8 cellular contexts compared by ENCODE assay signal in the genomic region with DNA sequence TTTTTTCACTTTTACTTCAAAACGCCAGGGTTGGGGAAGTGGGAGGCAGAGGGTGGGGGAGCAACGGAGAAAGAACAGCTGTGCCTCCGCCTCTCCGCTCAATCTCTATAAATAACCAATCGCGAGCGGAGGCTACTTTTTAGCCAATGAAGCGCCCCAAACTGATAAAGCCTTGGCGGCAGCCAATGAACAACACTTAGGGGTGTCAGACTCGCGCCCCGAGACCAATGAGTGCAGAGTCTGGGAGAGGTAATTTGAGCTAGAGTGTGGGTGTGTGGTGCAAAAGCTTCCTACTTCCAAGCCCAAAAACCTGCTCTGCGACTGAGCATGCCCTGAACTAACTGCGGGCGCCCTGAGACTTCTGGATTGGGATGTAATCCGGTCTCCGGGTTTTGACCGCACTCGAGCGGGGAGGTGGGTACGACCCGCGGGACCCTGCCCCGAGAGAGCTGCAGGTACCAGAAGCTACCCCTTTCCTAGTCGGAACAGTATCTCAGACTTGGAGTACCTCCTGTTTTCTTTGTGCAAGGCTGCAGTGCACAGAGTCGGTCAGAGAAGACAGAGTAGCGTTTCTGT. TPM values are rescaled to one million over a fixed set of nuclear protein-coding genes. Genes with fewer than 3 reads are reported as not detected.
DNase-seq lines count a peak whose midpoint lies in the region; ATAC-seq and TF ChIP-seq lines count a peak whose summit lies in the region.

No MANE protein-coding gene starts in this region.

- H3K27ac Mint-ChIP-seq in natural killer cell treated with Interleukin-12 subunit alpha and Interleukin-12 subunit beta and Interleukin-15 and Interleukin-18, amount 100 ng/mL, for 72 hours = peak overlapping the region; percentile 88 to 96

- DNase-seq in DMS79 (lab: John Stamatoyannopoulos, UW) (peak; percentile 12), KG1 (lab: John Stamatoyannopoulos, UW) (peak; percentile 97), RPMI8226 (peak; percentile 100), fibroblast of the aortic adventitia (ENCODE audit: low read depth) (peak; percentile 100)
- DNase-seq in activated effector memory CD4-positive, alpha-beta T cell treated with Interleukin-2 at 50 U/mL for 16 hours = peak; percentile 85
- peak; percentile 93 for DNase-seq in natural killer cell treated with Interleukin-12 subunit alpha and Interleukin-12 subunit beta and Interleukin-15 and Interleukin-18, amount 100 ng/mL, for 72 hours (ENCODE audit: low spot score)
- DNase-seq in stimulated activated naive CD8-positive, alpha-beta T cell treated with anti-CD3 and anti-CD28 coated beads, Interleukin-15, Interleukin-2, amounts not matched to agents 100 U/mL and 50 U/mL, for 24 hours = peak; percentile 83

- H3K9me3 Mint-ChIP-seq in natural killer cell treated with Interleukin-12 subunit alpha and Interleukin-12 subunit beta and Interleukin-15 and Interleukin-18, amount 100 ng/mL, for 72 hours = no peaks in the 10 kb centered on the region

- peak; percentile 19 for TF ChIP-seq CTCF in fibroblast of the aortic adventitia (IDR thresholded peaks at IDR 0.05; ENCODE audit: insufficient read depth, low read length)

- H3K27me3 Mint-ChIP-seq in natural killer cell treated with Interleukin-12 subunit alpha and Interleukin-12 subunit beta and Interleukin-15 and Interleukin-18, amount 100 ng/mL, for 72 hours = no peaks in the 10 kb centered on the region

- peak overlapping the region; percentile 98 for H3K4me3 Mint-ChIP-seq in natural killer cell treated with Interleukin-12 subunit alpha and Interleukin-12 subunit beta and Interleukin-15 and Interleukin-18, amount 100 ng/mL, for 72 hours

- peaks cover 35 to 41% of the 10 kb centered on the region in 2 donors for H3K4me1 Mint-ChIP-seq in natural killer cell treated with Interleukin-12 subunit alpha and Interleukin-12 subunit beta and Interleukin-15 and Interleukin-18, amount 100 ng/mL, for 72 hours (ENCODE audit: low read depth in 2 of 2)

- ATAC-seq in GM21737 (IDR thresholded peaks at IDR 0.05; ENCODE audit: unreplicated experiment) = peak; percentile 80
- ATAC-seq in natural killer cell treated with Interleukin-12 subunit alpha and Interleukin-12 subunit beta and Interleukin-15 and Interleukin-18, amount 100 ng/mL, for 72 hours = peak; percentile 88 to 91
- peak; percentile 85 for ATAC-seq in stimulated activated naive CD8-positive, alpha-beta T cell treated with anti-CD3 and anti-CD28 coated beads, Interleukin-15, Interleukin-2, amounts not matched to agents 100 U/mL and 50 U/mL, for 24 hours

- H3K36me3 Mint-ChIP-seq in natural killer cell treated with Interleukin-12 subunit alpha and Interleukin-12 subunit beta and Interleukin-15 and Interleukin-18, amount 100 ng/mL, for 72 hours = no peaks in the 10 kb centered on the region

- H3K4me3 ChIP-seq in fibroblast of the aortic adventitia (ENCODE audit: low read depth, low read length) = peak overlapping the region; percentile 96

RNA-seq across cellular contexts. Expression of gene RAP2B, which starts 0.8 kb away (rescaled TPM):
- total RNA-seq in fibroblast of the aortic adventitia (ENCODE audit: low replicate concordance) = 24.8 and 49.5 TPM in 2 replicates
- total RNA-seq in natural killer cell treated with Interleukin-12 subunit alpha and Interleukin-12 subunit beta and Interleukin-15 and Interleukin-18, amount 100 ng/mL, for 72 hours = 10 to 100 TPM; 12.1 to 13.6 TPM

Comparison
In these comparisons a context has a peak if more than half of its experiments do, and no peak if none do; other contexts are left out.
1. Peak in every context shown above with its lines: DNase-seq, ATAC-seq and H3K4me3 ChIP-seq.
2. DNase-seq: peak in every context shown above with its lines; median percentile 100 in RPMI8226; 100 in fibroblast of the aortic adventitia; 97 in KG1; 93 in natural killer cell treated with Interleukin-12 subunit alpha and Interleukin-12 subunit beta and Interleukin-15 and Interleukin-18, amount 100 ng/mL, for 72 hours; 85 in activated effector memory CD4-positive, alpha-beta T cell treated with Interleukin-2 at 50 U/mL for 16 hours; 83 in stimulated activated naive CD8-positive, alpha-beta T cell treated with anti-CD3 and anti-CD28 coated beads, Interleukin-15, Interleukin-2, amounts not matched to agents 100 U/mL and 50 U/mL, for 24 hours; 12 in DMS79.